In the genomic region with DNA sequence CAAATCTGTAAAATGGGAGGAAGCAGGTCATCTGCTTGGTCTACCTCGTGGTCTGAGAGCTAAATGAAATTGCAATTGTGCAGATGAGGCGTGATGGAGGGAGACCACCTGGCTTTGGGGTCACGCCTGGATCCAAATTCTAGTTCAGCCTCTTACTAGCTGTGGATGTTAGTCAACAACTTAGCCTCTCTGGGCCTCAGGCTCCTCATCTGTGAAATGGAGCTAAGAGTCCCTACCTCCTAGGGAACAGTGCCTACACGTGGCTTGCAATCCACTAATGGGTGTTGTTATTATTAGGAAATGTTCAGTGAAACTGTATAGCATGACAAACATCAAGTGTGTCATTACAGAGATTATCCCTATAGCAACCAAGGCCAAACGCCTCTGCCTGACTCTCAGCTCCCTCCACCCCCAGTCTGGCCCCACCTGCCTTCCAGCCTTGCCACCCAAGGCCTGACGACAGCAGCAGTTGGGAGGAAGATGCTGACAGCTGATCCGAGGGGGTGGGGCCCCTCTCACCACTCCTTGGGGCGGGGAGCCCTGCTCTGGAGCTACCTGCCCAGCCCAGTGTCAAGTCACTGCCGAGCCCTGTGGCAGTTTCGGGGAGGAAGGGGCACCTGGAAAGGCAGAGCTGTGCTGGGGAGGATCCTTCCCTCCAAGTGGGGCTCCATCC, we compare ENCODE assay signal across 9 cellular contexts.
DNase-seq lines count a peak whose midpoint lies in the region; ATAC-seq and TF ChIP-seq lines count a peak whose summit lies in the region.
"Had no signal": no experiment of that assay in that cellular context is flagged by ENCODE, and none has a peak within 500 bp of the region (broad histone marks: within the 10 kb centered on the region; RNA-seq: fewer than 3 reads in every experiment).

No MANE protein-coding gene starts in this region.

- H3K27me3 Mint-ChIP-seq in activated T-cell treated with anti-CD3 and anti-CD28 coated beads, Interleukin-2, amount 50 U/mL, for 24 hours, result peaks cover 20% of the 10 kb centered on the region

- H3K27ac Mint-ChIP-seq in activated T-cell treated with anti-CD3 and anti-CD28 coated beads, Interleukin-2, amount 50 U/mL, for 24 hours, result no peak overlapping the region
- H3K27ac Mint-ChIP-seq: T-helper 1 cell treated with Interleukin-12 subunit alpha and Interleukin-12 subunit beta and Interleukin-4 antibody, amounts not matched to agents 30 μg/mL and 1 μg/mL, for 36 hours had no signal

- H3K36me3 ChIP-seq in duodenal mucosa (ENCODE audit: control insufficient read depth in 1 of 2, insufficient read depth in 2 of 2, low read length in 2 of 2), result no peaks in the 10 kb centered on the region

- no peaks in the 10 kb centered on the region for H3K9me3 Mint-ChIP-seq in activated T-cell treated with anti-CD3 and anti-CD28 coated beads, Interleukin-2, amount 50 U/mL, for 24 hours
- H3K9me3 Mint-ChIP-seq: T-helper 1 cell treated with Interleukin-12 subunit alpha and Interleukin-12 subunit beta and Interleukin-4 antibody, amounts not matched to agents 30 μg/mL and 1 μg/mL, for 36 hours had no signal

- peak overlapping the region; percentile 25 to 66 for H3K9ac ChIP-seq in duodenal mucosa (ENCODE audit: low read depth in 1 of 2, low read length in 2 of 2)

- H3K4me1 ChIP-seq in duodenal mucosa (ENCODE audit: control insufficient read depth in 1 of 2, insufficient read depth in 2 of 2, low read length in 2 of 2), result peaks cover 24 to 32% of the 10 kb centered on the region in 2 donors

- H3K27ac ChIP-seq in duodenal mucosa (ENCODE audit: low read depth, low read length), result no peak overlapping the region

- no peak for TF ChIP-seq POLR2A in GM18505 (IDR thresholded peaks at IDR 0.05; ENCODE audit: borderline replicate concordance, extremely low read depth, insufficient read depth, insufficient read length)

- no peak overlapping the region for H3K4me3 ChIP-seq in duodenal mucosa (ENCODE audit: low read depth in 1 of 2, low read length in 2 of 2)

- no peaks in the 10 kb centered on the region for H3K27me3 ChIP-seq in duodenal mucosa (ENCODE audit: control insufficient read depth in 1 of 2, insufficient read depth in 2 of 2, low read length in 2 of 2)

- no peak for ATAC-seq in GM21717 (IDR thresholded peaks at IDR 0.05; ENCODE audit: unreplicated experiment)
- no peak for ATAC-seq in GM18505 (IDR thresholded peaks at IDR 0.05; ENCODE audit: unreplicated experiment)

- no peaks in the 10 kb centered on the region for H3K36me3 Mint-ChIP-seq in activated T-cell treated with anti-CD3 and anti-CD28 coated beads, Interleukin-2, amount 50 U/mL, for 24 hours (ENCODE audit: low read depth)

- no peak overlapping the region for H3K4me3 Mint-ChIP-seq in activated T-cell treated with anti-CD3 and anti-CD28 coated beads, Interleukin-2, amount 50 U/mL, for 24 hours

- peak; percentile 41 for DNase-seq in activated T-cell treated with anti-CD3 and anti-CD28 coated beads, Interleukin-2, amount 50 U/mL, for 24 hours
- DNase-seq in activated T-cell treated with anti-CD3 and anti-CD28 coated beads for 4 hours (no peak), NCI-H82 treated with DMSO at 0.1 percent for 48 hours (lab: John Stamatoyannopoulos, UW; ENCODE audit: unreplicated experiment) (peak; percentile 25), nucleus accumbens (lab: John Stamatoyannopoulos, UW) (peak in 31 of 56 donors; percentile 3 to 82 (median 49)), HK-2 (ENCODE audit: unreplicated experiment) (no peak)

- H3K9me3 ChIP-seq in duodenal mucosa (ENCODE audit: control insufficient read depth in 1 of 2, low read length in 2 of 2), result no peaks in the 10 kb centered on the region

- H3K4me1 Mint-ChIP-seq in activated T-cell treated with anti-CD3 and anti-CD28 coated beads, Interleukin-2, amount 50 U/mL, for 24 hours (ENCODE audit: low read depth), result peaks cover 23% of the 10 kb centered on the region

Comparison
In these comparisons a context has a peak if more than half of its experiments do, and no peak if none do; other contexts are left out.
1. DNase-seq: peak in activated T-cell treated with anti-CD3 and anti-CD28 coated beads, Interleukin-2, amount 50 U/mL, for 24 hours (single experiment), NCI-H82 treated with DMSO at 0.1 percent for 48 hours (single experiment) and nucleus accumbens (31 of 56); none in activated T-cell treated with anti-CD3 and anti-CD28 coated beads for 4 hours (single experiment) and HK-2 (single experiment).